In the genomic region with DNA sequence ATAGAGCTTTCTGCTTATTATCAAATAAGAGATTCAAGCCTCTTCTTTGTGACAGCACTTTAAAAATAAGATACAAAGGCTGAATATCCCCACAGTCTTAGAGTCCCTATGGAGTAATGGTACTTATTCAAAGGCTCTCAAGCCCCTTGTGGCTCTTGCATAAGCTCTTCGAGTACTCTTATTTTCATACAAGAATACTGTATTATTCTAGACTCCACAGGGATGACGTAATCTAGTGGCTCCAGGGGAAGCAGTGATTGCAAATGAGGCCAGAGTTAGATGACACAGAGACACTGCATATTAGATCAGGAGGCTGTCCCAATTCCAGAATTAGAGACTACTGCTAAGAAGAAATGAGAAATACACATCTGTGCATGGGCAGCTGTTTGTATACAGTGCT, we compare ENCODE assay signal across 19 cellular contexts.
A peak's percentile ranks its signal among the peaks of the same experiment; 100 is the strongest.
DNase-seq lines count a peak whose midpoint lies in the region; ATAC-seq and TF ChIP-seq lines count a peak whose summit lies in the region.
"Had no signal": no experiment of that assay in that cellular context is flagged by ENCODE, and none has a peak within 500 bp of the region (broad histone marks: within the 10 kb centered on the region; RNA-seq: fewer than 3 reads in every experiment).

No MANE protein-coding gene starts in this region.

- no peaks in the 10 kb centered on the region for H3K36me3 ChIP-seq in heart right ventricle
- H3K36me3 ChIP-seq in left ventricle myocardium inferior = no peaks in the 10 kb centered on the region
- H3K36me3 ChIP-seq in upper lobe of right lung = no peaks in the 10 kb centered on the region
- no peaks in the 10 kb centered on the region for H3K36me3 ChIP-seq in Peyer's patch
- H3K36me3 ChIP-seq: neutrophil had no signal

- ATAC-seq in heart right ventricle (peak in 5 of 8 donors; percentile 27 to 81 (median 62)), foreskin keratinocyte (peak; percentile 34), upper lobe of right lung (peak; percentile 76)
- ATAC-seq: activated CD8-positive, alpha-beta memory T cell treated with anti-CD3 and anti-CD28 coated beads, Interleukin-2, amount 10 ng/mL, durations not matched to agents 7 days and 5 days; esophagus mucosa had no signal

- POLR2A ChIA-PET in RWPE1 (lab: Yijun Ruan, JAX; ENCODE audit: low non-redundant PET) = no interaction called here

- no peak for TF ChIP-seq CTCF in heart right ventricle (IDR thresholded peaks at IDR 0.05)
- TF ChIP-seq CTCF in left ventricle myocardium inferior (IDR thresholded peaks at IDR 0.05; ENCODE audit: borderline replicate concordance) = no peak
- no peak for TF ChIP-seq CTCF in RWPE1 (conservative IDR thresholded peaks at IDR 0.05; ENCODE audit: low read depth)
- TF ChIP-seq CTCF in foreskin keratinocyte (conservative IDR thresholded peaks at IDR 0.05) = no peak
- no peak for TF ChIP-seq CTCF in upper lobe of right lung (IDR thresholded peaks at IDR 0.05)
- TF ChIP-seq CTCF in Peyer's patch (IDR thresholded peaks at IDR 0.05) = no peak

- no peak overlapping the region for H3K4me3 ChIP-seq in heart right ventricle
- H3K4me3 ChIP-seq in left ventricle myocardium inferior = no peak overlapping the region
- H3K4me3 ChIP-seq in upper lobe of right lung = no peak overlapping the region
- H3K4me3 ChIP-seq in Peyer's patch = no peak overlapping the region
- H3K4me3 ChIP-seq: dorsolateral prefrontal cortex, testis had no signal

- CTCF ChIA-PET in RWPE1 (lab: Yijun Ruan, JAX) = no interaction called here

- H3K27ac ChIP-seq in heart right ventricle (no peak overlapping the region), left ventricle myocardium inferior (replicated peaks) (no peak overlapping the region), RWPE1 (no peak overlapping the region), foreskin keratinocyte (no peak overlapping the region), upper lobe of right lung (no peak overlapping the region), Peyer's patch (no peak overlapping the region)
- H3K27ac ChIP-seq: neutrophil, testis had no signal

- TF ChIP-seq POLR2A in erythroblast (IDR thresholded peaks at IDR 0.05; ENCODE audit: low read length) (no peak), Peyer's patch (IDR thresholded peaks at IDR 0.05) (no peak)

- H3K9me3 ChIP-seq in heart right ventricle (peaks cover 0 to 15% (median 0%) of the 10 kb centered on the region in 11 donors), left ventricle myocardium inferior (replicated peaks) (peaks cover 13% of the 10 kb centered on the region), upper lobe of right lung (no peaks in the 10 kb centered on the region), Peyer's patch (no peaks in the 10 kb centered on the region)
- H3K9me3 ChIP-seq: neutrophil, testis had no signal

- intact Hi-C loops in heart right ventricle (cut with DNase I) = no loop called here
- intact Hi-C loops in left ventricle myocardium inferior (cut with micrococcal nuclease) = no loop called here
- intact Hi-C loops in upper lobe of right lung (cut with DNase I) = no loop called here

- DNase-seq in heart right ventricle = peak in 1 of 2 donors; percentile 4
- no peak for DNase-seq in left ventricle myocardium inferior
- peak; percentile 1 for DNase-seq in RWPE1 (ENCODE audit: low spot score)
- no peak for DNase-seq in foreskin keratinocyte
- no peak for DNase-seq in upper lobe of right lung
- DNase-seq in erythroblast (lab: John Stamatoyannopoulos, UW) = no peak
- no peak for DNase-seq in AG08396 (ENCODE audit: low spot score)
- DNase-seq in Peyer's patch = no peak
- DNase-seq: activated CD4-positive, alpha-beta T cell treated with anti-CD3 and anti-CD28 coated beads for 4 hours; activated CD8-positive, alpha-beta memory T cell treated with anti-CD3 and anti-CD28 coated beads, Interleukin-2, amount 10 ng/mL, durations not matched to agents 7 days and 5 days; CD4-positive, alpha-beta T cell; dorsolateral prefrontal cortex; NCI-H1092 treated with DMSO at 0.1 percent for 48 hours; NCI-H2171; NCI-H82; retina; testis had no signal

- H3K4me1 ChIP-seq in heart right ventricle (no peaks in the 10 kb centered on the region), left ventricle myocardium inferior (no peaks in the 10 kb centered on the region), foreskin keratinocyte (no peaks in the 10 kb centered on the region), upper lobe of right lung (no peaks in the 10 kb centered on the region), Peyer's patch (no peaks in the 10 kb centered on the region)
- H3K4me1 ChIP-seq: testis had no signal

- H3K27me3 ChIP-seq in heart right ventricle = no peaks in the 10 kb centered on the region
- H3K27me3 ChIP-seq in left ventricle myocardium inferior (ENCODE audit: low read depth) = no peaks in the 10 kb centered on the region
- H3K27me3 ChIP-seq in foreskin keratinocyte = no peaks in the 10 kb centered on the region
- H3K27me3 ChIP-seq in upper lobe of right lung = no peaks in the 10 kb centered on the region
- no peaks in the 10 kb centered on the region for H3K27me3 ChIP-seq in Peyer's patch
- H3K27me3 ChIP-seq: dorsolateral prefrontal cortex, neutrophil, testis had no signal

- 45 to 54% methylated on average over 2 of the region's 2 CpGs for WGBS in heart right ventricle, 2 donors
